Comparison of ENCODE assay signal across 12 cellular contexts in the genomic region with DNA sequence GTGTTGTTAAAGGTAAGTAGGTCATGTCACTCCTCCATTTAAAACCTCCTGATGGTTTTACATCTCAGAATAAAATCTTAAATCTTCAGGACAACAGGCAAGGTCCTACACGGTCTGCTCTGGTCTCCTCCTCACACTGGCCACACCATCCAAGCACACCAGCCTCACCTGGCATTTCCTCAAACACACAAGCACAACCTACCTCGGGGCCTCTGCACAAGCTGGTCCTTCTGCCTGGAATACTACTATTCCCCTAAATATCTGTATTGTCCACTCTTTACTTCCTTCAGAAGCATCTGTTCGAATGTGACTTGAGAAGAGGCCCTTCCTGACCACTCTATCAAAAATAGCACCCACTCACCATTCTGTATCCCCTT. TPM values are rescaled to one million over a fixed set of nuclear protein-coding genes. Genes with fewer than 3 reads are reported as not detected.
DNase-seq lines count a peak whose midpoint lies in the region; ATAC-seq, FAIRE-seq and TF ChIP-seq lines count a peak whose summit lies in the region.
"Had no signal": no experiment of that assay in that cellular context is flagged by ENCODE, and none has a peak within 500 bp of the region (broad histone marks: within the 10 kb centered on the region; RNA-seq: fewer than 3 reads in every experiment).

No MANE protein-coding gene starts in this region.

- no peak overlapping the region for H2BK12ac ChIP-seq in H9 (ENCODE audit: insufficient read length, low read depth, low read length)

- H3K9me3 Mint-ChIP-seq in H9 (no peaks in the 10 kb centered on the region), brain (no peaks in the 10 kb centered on the region)
- no peaks in the 10 kb centered on the region for H3K9me3 Mint-ChIP-seq in naive thymus-derived CD4-positive, alpha-beta T cell

- H3K4ac ChIP-seq in H9 (ENCODE audit: low read depth, low read length): no peak overlapping the region

- H3T11ph ChIP-seq in H9 (ENCODE audit: low read length): no peak overlapping the region

- no peak overlapping the region for H3K23ac ChIP-seq in H9 (ENCODE audit: insufficient read length, low read depth, low read length)

- FAIRE-seq in A549 (lab: Jason Lieb, UNC): no peak
- FAIRE-seq: islet of Langerhans had no signal

- no peaks in the 10 kb centered on the region for H3K9me3 ChIP-seq in A549
- H3K9me3 ChIP-seq in H9 (ENCODE audit: control insufficient read depth, low read depth, low read length): no peaks in the 10 kb centered on the region
- no peaks in the 10 kb centered on the region for H3K9me3 ChIP-seq in naive thymus-derived CD4-positive, alpha-beta T cell (ENCODE audit: control insufficient read depth in 2 of 3, low read length in 3 of 3)
- no peaks in the 10 kb centered on the region for H3K9me3 ChIP-seq in mucosa of descending colon

- no peak for DNase-seq in A549 (ENCODE audit: low read depth in 1 of 2, low spot score in 1 of 2)
- DNase-seq in H9: no peak
- DNase-seq in naive thymus-derived CD4-positive, alpha-beta T cell: no peak
- no peak for DNase-seq in MV-4-11 (lab: John Stamatoyannopoulos, UW)
- no peak for DNase-seq in mucosa of descending colon
- no peak for DNase-seq in kidney glomerular epithelial cell (lab: John Stamatoyannopoulos, UW)
- DNase-seq: DMS79, NCI-H1092 treated with DMSO at 0.1 percent for 48 hours, OCI-M1 had no signal

- no peak overlapping the region for H4K8ac ChIP-seq in H9 (replicated peaks; ENCODE audit: insufficient read length, low read depth, low read length)

- H4K5ac ChIP-seq in H9 (ENCODE audit: insufficient read length, low read depth, low read length): no peak overlapping the region

- no peak overlapping the region for H2BK120ac ChIP-seq in H9 (ENCODE audit: low read depth, low read length, poor library complexity, severe bottlenecking)

- H3K9ac ChIP-seq in H9 (ENCODE audit: extremely low read depth, insufficient read length, low read length): no peak overlapping the region

- H3K18ac ChIP-seq in H9 (ENCODE audit: insufficient read length, low read depth, low read length): no peak overlapping the region

- H3K27me3 ChIP-seq in H9 (ENCODE audit: insufficient read depth, low read length): 0 out of 2 replicates have a peak, but pooled peaks cover 4% of the 10 kb centered on the region
- H3K27me3 ChIP-seq in naive thymus-derived CD4-positive, alpha-beta T cell (ENCODE audit: control insufficient read depth in 2 of 2, insufficient read depth in 2 of 2, low read length in 2 of 2): no peaks in the 10 kb centered on the region

- H3K4me3 ChIP-seq in A549: no peak overlapping the region
- H3K4me3 ChIP-seq in naive thymus-derived CD4-positive, alpha-beta T cell (ENCODE audit: low read length): no peak overlapping the region
- no peak overlapping the region for H3K4me3 ChIP-seq in mucosa of descending colon

- no peak overlapping the region for H2AK5ac ChIP-seq in H9 (ENCODE audit: insufficient read length, low read length)

- no peak for TF ChIP-seq POLR2A in A549 (IDR thresholded peaks at IDR 0.05; ENCODE audit: low read length)

- no peak for TF ChIP-seq EP300 in A549 (IDR thresholded peaks at IDR 0.05)

- H3K79me1 ChIP-seq in H9 (ENCODE audit: insufficient read depth, low read depth, low read length, poor library complexity, severe bottlenecking): no peaks in the 10 kb centered on the region

- no peaks in the 10 kb centered on the region; the same call in 1 of the 2 replicates for H3K79me2 ChIP-seq in H9 (ENCODE audit: insufficient read depth, low read length)

- no peak overlapping the region for H4K91ac ChIP-seq in H9 (ENCODE audit: insufficient read length, low read depth, low read length)

- 82% methylated on average over 3 of the region's 3 CpGs for WGBS in A549 (ENCODE audit: missing lambda C conversion rate)
- WGBS in H9 (ENCODE audit: extremely low coverage, insufficient read length, low lambda C conversion rate): no CpG with 5 or more reads among the region's 3 CpGs

- H2BK15ac ChIP-seq in H9 (ENCODE audit: low read depth, low read length): no peak overlapping the region

- intact Hi-C loops in naive thymus-derived CD4-positive, alpha-beta T cell (cut with micrococcal nuclease): loop anchor here in 1 of 2 donors (5.0 kb wide), 1 partner anchor 968 kb away; the partner anchor contains the start of genes ACAA1 and MYD88
- intact Hi-C loops in mucosa of descending colon (cut with DNase I, micrococcal nuclease): no loop called here

- H3K4me2 ChIP-seq in A549: peak overlapping the region; percentile 98
- H3K4me2 ChIP-seq in H9 (ENCODE audit: insufficient read depth, insufficient read length, low read length): no peak overlapping the region

- H3K36me3 Mint-ChIP-seq in H9 (ENCODE audit: insufficient read depth in 1 of 3, low read depth in 3 of 3): peaks cover 0 to 4% (median 0%) of the 10 kb centered on the region in 3 experiments; a peak in 3 of 7 replicates
- H3K36me3 Mint-ChIP-seq in brain: no peaks in the 10 kb centered on the region
- peaks cover 0 to 8% (median 0%) of the 10 kb centered on the region in 5 donors for H3K36me3 Mint-ChIP-seq in naive thymus-derived CD4-positive, alpha-beta T cell

- H3K23me2 ChIP-seq in H9 (ENCODE audit: insufficient read length, low read depth, low read length, poor library complexity, severe bottlenecking): peaks cover 15% of the 10 kb centered on the region

- H3K14ac ChIP-seq in H9 (ENCODE audit: insufficient read depth, low read length): no peak overlapping the region

- peaks cover 13% of the 10 kb centered on the region; the same call in 2 of the 3 replicates for H3K4me1 ChIP-seq in A549
- no peaks in the 10 kb centered on the region for H3K4me1 ChIP-seq in H9 (ENCODE audit: insufficient read depth, low read length)
- H3K4me1 ChIP-seq in naive thymus-derived CD4-positive, alpha-beta T cell (ENCODE audit: control insufficient read depth in 2 of 2, insufficient read depth in 2 of 2, low read length in 2 of 2): peaks cover 18 to 22% of the 10 kb centered on the region in 2 donors
- H3K4me1 ChIP-seq in mucosa of descending colon (ENCODE audit: low read depth): peaks cover 37% of the 10 kb centered on the region

- H2BK20ac ChIP-seq in H9 (ENCODE audit: low read depth, low read length, poor library complexity, severe bottlenecking): no peak overlapping the region

- H2BK5ac ChIP-seq in H9 (ENCODE audit: insufficient read length, low read length): no peak overlapping the region

- H3K4me3 Mint-ChIP-seq in H9 (peak overlapping the region; percentile 94 to 95; a peak in 3 of 5 replicates), brain (peak overlapping the region; percentile 89 to 98 (median 97))
- H3K4me3 Mint-ChIP-seq in naive thymus-derived CD4-positive, alpha-beta T cell: peak overlapping the region; percentile 79 to 100 (median 88)

- no peak for ATAC-seq in A549
- no peak for ATAC-seq in naive thymus-derived CD4-positive, alpha-beta T cell
- no peak for ATAC-seq in HG02623 (IDR thresholded peaks at IDR 0.05; ENCODE audit: unreplicated experiment)
- no peak for ATAC-seq in mucosa of descending colon

- POLR2A ChIA-PET in A549 (lab: Yijun Ruan, JAX): no interaction called here
- POLR2A ChIA-PET in naive thymus-derived CD4-positive, alpha-beta T cell (lab: Charles Lee): interaction anchor here (1.1 to 1.7 kb wide), 5 partner anchors 11 to 1347 kb away, joined by 3 to 5 read pairs (median 4); no protein-coding TSS in a partner anchor

- TF ChIP-seq RAD21 in A549 (conservative IDR thresholded peaks at IDR 0.05 in 1 of 2, IDR thresholded peaks at IDR 0.05 in 1 of 2): no peak

- peaks cover 0 to 10% (median 0%) of the 10 kb centered on the region in 3 experiments for H3K36me3 ChIP-seq in naive thymus-derived CD4-positive, alpha-beta T cell (ENCODE audit: control insufficient read depth in 2 of 3, insufficient read depth in 3 of 3, low read length in 3 of 3)
- H3K36me3 ChIP-seq in mucosa of descending colon (ENCODE audit: low read depth): no peaks in the 10 kb centered on the region

- H3K27me3 Mint-ChIP-seq in H9 (ENCODE audit: low read depth) (peaks cover 24% of the 10 kb centered on the region), brain (peaks cover 10% of the 10 kb centered on the region)
- H3K27me3 Mint-ChIP-seq in naive thymus-derived CD4-positive, alpha-beta T cell: peaks cover 0 to 5% (median 0%) of the 10 kb centered on the region in 5 donors

- CTCF ChIA-PET in A549 (lab: Yijun Ruan, JAX): interaction anchor here (1.1 to 14.1 kb wide), 7 partner anchors 12 to 184 kb away, joined by 3 to 164 read pairs (median 3); no protein-coding TSS in a partner anchor
- CTCF ChIA-PET in naive thymus-derived CD4-positive, alpha-beta T cell (lab: Charles Lee): interaction anchor here (0.6 to 3.4 kb wide), 8 partner anchors 20 to 273 kb away, joined by 3 to 21 read pairs (median 4); no protein-coding TSS in a partner anchor

- H3K27ac ChIP-seq in A549 (no peak overlapping the region), H9 (ENCODE audit: insufficient read length, low read depth, low read length) (no peak overlapping the region)
- peak overlapping the region; percentile 27 for H3K27ac ChIP-seq in naive thymus-derived CD4-positive, alpha-beta T cell (ENCODE audit: low read depth, low read length)

- TF ChIP-seq CTCF in A549 (IDR thresholded peaks at IDR 0.05) (no peak), H9 (conservative IDR thresholded peaks at IDR 0.05) (no peak), brain (conservative IDR thresholded peaks at IDR 0.05) (no peak), mucosa of descending colon (IDR thresholded peaks at IDR 0.05) (no peak)

- H3K27ac Mint-ChIP-seq in H9 (no peak overlapping the region), brain (peak overlapping the region; percentile 83 to 93 (median 86))
- H3K27ac Mint-ChIP-seq in naive thymus-derived CD4-positive, alpha-beta T cell: peak overlapping the region; percentile 64 to 92 (median 88)

- no peaks in the 10 kb centered on the region for H4K20me1 ChIP-seq in H9 (ENCODE audit: control insufficient read depth, insufficient read depth, insufficient read length)

- H3K4me1 Mint-ChIP-seq in H9 (peaks cover 20 to 21% of the 10 kb centered on the region in 2 experiments), brain (peaks cover 63% of the 10 kb centered on the region)
- peaks cover 50 to 75% (median 61%) of the 10 kb centered on the region in 7 donors for H3K4me1 Mint-ChIP-seq in naive thymus-derived CD4-positive, alpha-beta T cell

- no peak overlapping the region for H2AFZ ChIP-seq in H9 (ENCODE audit: low read length)

- H3K56ac ChIP-seq in H9 (ENCODE audit: insufficient read length, low read depth, low read length): no peak overlapping the region

RNA-seq across cellular contexts. Expression of gene GORASP1, which starts 1.8 kb away (rescaled TPM):
- polyA plus RNA-seq in A549 (2011; rRNA removed) (30.3 and 38.9 TPM in 2 replicates), A549 (2017; fragmentation: RNase III; extraction: RNeasy Plus Mini Kit Qiagen cat#74134 plus additional on column Dnase treatment) (27.4 to 36.3 TPM (median 32.3 TPM) in 3 replicates), brain (ENCODE audit: insufficient read depth, low read depth, low replicate concordance) (34.3 TPM)
- polyA plus RNA-seq in A549 (2012; cell fraction: cytosol; rRNA removed): 28.3 and 35.0 TPM in 2 replicates
- polyA plus RNA-seq in A549 (2012; cell fraction: nucleus; rRNA removed): 90.4 and 93.9 TPM in 2 replicates
- 44.6 and 45.2 TPM in 2 replicates for polyA minus RNA-seq in A549 (2011; rRNA and poly(A)+ RNA removed)
- total RNA-seq in H9 (2021) (36.1 and 37.4 TPM in 2 replicates), mucosa of descending colon (100 to 1,000 TPM in 1 of 3 donors, 10 to 100 TPM in 2; 93.5 to 122 (median 94.7) TPM)
- total RNA-seq in naive thymus-derived CD4-positive, alpha-beta T cell: 10 to 100 TPM; 28.2 to 58.5 (median 44.6) TPM
- polyA plus RNA-seq in naive thymus-derived CD4-positive, alpha-beta T cell: 10 to 100 TPM; 14.8 to 22.0 TPM

RNA-seq across cellular contexts. Expression of gene TTC21A, which starts 1.8 kb away (rescaled TPM):
- polyA plus RNA-seq in A549 (2011; rRNA removed) (1.4 and 2.0 TPM in 2 replicates), A549 (2017; fragmentation: RNase III; extraction: RNeasy Plus Mini Kit Qiagen cat#74134 plus additional on column Dnase treatment) (1.1 to 1.5 TPM (median 1.1 TPM) in 3 replicates), brain (ENCODE audit: insufficient read depth, low read depth, low replicate concordance) (1.7 TPM)
- polyA plus RNA-seq in A549 (2012; cell fraction: cytosol; rRNA removed): 0.84 and 1.1 TPM in 2 replicates
- 5.0 and 6.6 TPM in 2 replicates for polyA plus RNA-seq in A549 (2012; cell fraction: nucleus; rRNA removed)
- polyA minus RNA-seq in A549 (2011; rRNA and poly(A)+ RNA removed): 3.0 and 6.0 TPM in 2 replicates
- total RNA-seq in H9 (2021) (1.7 and 2.3 TPM in 2 replicates), mucosa of descending colon (10 to 100 TPM in 1 of 3 donors, 1 to 10 TPM in 2; 6.2 to 11.1 (median 7.2) TPM)
- total RNA-seq in naive thymus-derived CD4-positive, alpha-beta T cell: 1 to 10 TPM; 2.8 to 9.7 (median 5.3) TPM
- under 1 TPM; 0.37 to 0.63 TPM for polyA plus RNA-seq in naive thymus-derived CD4-positive, alpha-beta T cell

RNA-seq across cellular contexts. Expression of gene CSRNP1, which starts 47.7 kb away (rescaled TPM):
- 15.5 and 15.6 TPM in 2 replicates for polyA plus RNA-seq in A549 (2011; rRNA removed)
- polyA plus RNA-seq in A549 (2012; cell fraction: cytosol; rRNA removed): 15.8 and 22.0 TPM in 2 replicates
- 40.2 and 41.8 TPM in 2 replicates for polyA plus RNA-seq in A549 (2012; cell fraction: nucleus; rRNA removed)
- polyA plus RNA-seq in A549 (2017; fragmentation: RNase III; extraction: RNeasy Plus Mini Kit Qiagen cat#74134 plus additional on column Dnase treatment): 10.7 to 12.9 TPM (median 12.0 TPM) in 3 replicates
- polyA minus RNA-seq in A549 (2011; rRNA and poly(A)+ RNA removed): 36.0 and 40.0 TPM in 2 replicates
- total RNA-seq in H9 (2021): 8.2 and 8.5 TPM in 2 replicates
- polyA plus RNA-seq in brain (ENCODE audit: insufficient read depth, low read depth, low replicate concordance): 9.0 TPM
- 100 to 1,000 TPM in 2 of 5 experiments, 10 to 100 TPM in 3; 13.7 to 319 (median 22.9) TPM for total RNA-seq in naive thymus-derived CD4-positive, alpha-beta T cell
- 10 to 100 TPM in 1 of 2 donors, 1 to 10 TPM in 1; 9.8 to 12.1 TPM for polyA plus RNA-seq in naive thymus-derived CD4-positive, alpha-beta T cell
- 10 to 100 TPM; 16.9 to 38.8 (median 21.4) TPM for total RNA-seq in mucosa of descending colon

RNA-seq across cellular contexts. Expression of gene WDR48, which starts 53.9 kb away (rescaled TPM):
- polyA plus RNA-seq in A549 (2011; rRNA removed) (39.6 and 41.0 TPM in 2 replicates), A549 (2017; fragmentation: RNase III; extraction: RNeasy Plus Mini Kit Qiagen cat#74134 plus additional on column Dnase treatment) (18.8 to 21.0 TPM (median 20.0 TPM) in 3 replicates), brain (ENCODE audit: insufficient read depth, low read depth, low replicate concordance) (24.9 TPM)
- 6.7 and 8.5 TPM in 2 replicates for polyA plus RNA-seq in A549 (2012; cell fraction: cytosol; rRNA removed)
- polyA plus RNA-seq in A549 (2012; cell fraction: nucleus; rRNA removed): 5.7 and 9.7 TPM in 2 replicates
- polyA minus RNA-seq in A549 (2011; rRNA and poly(A)+ RNA removed): 18.9 and 20.7 TPM in 2 replicates
- total RNA-seq in H9 (2021) (49.3 and 52.7 TPM in 2 replicates), mucosa of descending colon (10 to 100 TPM; 33.0 to 46.8 (median 37.5) TPM)
- 10 to 100 TPM; 46.7 to 97.7 (median 68.0) TPM for total RNA-seq in naive thymus-derived CD4-positive, alpha-beta T cell
- 10 to 100 TPM; 37.5 to 46.6 TPM for polyA plus RNA-seq in naive thymus-derived CD4-positive, alpha-beta T cell

RNA-seq across cellular contexts. Expression of gene SCN11A, which starts 53.9 kb away (rescaled TPM):
- polyA plus RNA-seq in A549 (2011; rRNA removed) (not detected in 2 replicates), A549 (2017; fragmentation: RNase III; extraction: RNeasy Plus Mini Kit Qiagen cat#74134 plus additional on column Dnase treatment) (0.01 TPM in 1 of 3 replicates, not detected in the others), brain (ENCODE audit: insufficient read depth, low read depth, low replicate concordance) (not detected)
- polyA plus RNA-seq in A549 (2012; cell fraction: cytosol; rRNA removed): not detected in 2 replicates
- polyA plus RNA-seq in A549 (2012; cell fraction: nucleus; rRNA removed): 0.01 TPM in 1 of 2 replicates, not detected in the other
- polyA minus RNA-seq in A549 (2011; rRNA and poly(A)+ RNA removed): not detected in 2 replicates
- total RNA-seq in H9 (2021) (0.17 and 0.20 TPM in 2 replicates), mucosa of descending colon (1 to 10 TPM in 1 of 3 donors, under 1 TPM in 2; 0.23 to 2.1 (median 0.27) TPM)
- under 1 TPM; 0.07 to 0.32 (median 0.19) TPM for total RNA-seq in naive thymus-derived CD4-positive, alpha-beta T cell
- polyA plus RNA-seq in naive thymus-derived CD4-positive, alpha-beta T cell: not detected

Comparison
In these comparisons a context has a peak if more than half of its experiments do, and no peak if none do; other contexts are left out.
1. H3K27ac Mint-ChIP-seq: peak in brain (5 of 5) and naive thymus-derived CD4-positive, alpha-beta T cell (9 of 9); none in H9 (0 of 3).
2. Peak in every context shown above with its lines, with median percentiles within 50 percentile points of each other: H3K4me3 Mint-ChIP-seq.